In the genomic region with DNA sequence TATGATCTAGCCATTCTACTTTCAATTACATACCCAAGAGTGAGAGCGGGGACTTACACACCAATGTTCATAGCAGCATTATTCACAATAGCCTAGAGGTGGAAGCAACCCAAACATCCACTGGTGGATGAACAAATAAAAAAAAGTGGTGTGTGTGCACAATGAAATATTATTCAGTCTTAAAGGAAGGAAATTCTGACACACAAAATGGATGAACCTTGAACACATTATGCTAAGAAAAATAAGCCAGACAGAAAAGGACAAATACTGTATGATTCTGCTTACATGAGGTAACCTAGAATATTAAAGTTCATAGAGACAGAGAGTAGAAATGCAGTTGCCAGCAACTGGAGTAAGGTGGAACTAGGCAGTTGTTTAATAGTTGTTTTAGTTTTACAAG, we compare ENCODE assay signal across 18 cellular contexts.
"Had no signal": no experiment of that assay in that cellular context is flagged by ENCODE, and none has a peak within 500 bp of the region (broad histone marks: within the 10 kb centered on the region; RNA-seq: fewer than 3 reads in every experiment).

No MANE protein-coding gene starts in this region.

- H3K36me3 Mint-ChIP-seq: natural killer cell had no signal

- FAIRE-seq: TTC549 had no signal

- ATAC-seq: foreskin keratinocyte; heart left ventricle; left lobe of liver; mucosa of descending colon; natural killer cell; psoas muscle; sciatic nerve; stimulated activated naive CD8-positive, alpha-beta T cell treated with anti-CD3 and anti-CD28 coated beads, Interleukin-15, Interleukin-2, amounts not matched to agents 100 U/mL and 50 U/mL, for 24 hours had no signal

- H3K4me3 Mint-ChIP-seq: activated naive CD8-positive, alpha-beta T cell treated with anti-CD3 and anti-CD28 coated beads, Interleukin-2, amount 10 ng/mL, durations not matched to agents 7 days and 5 days; natural killer cell; T-helper 1 cell treated with Interleukin-12 subunit alpha and Interleukin-12 subunit beta and Interleukin-4 antibody, amounts not matched to agents 30 μg/mL and 1 μg/mL, for 36 hours had no signal

- H3K27me3 ChIP-seq: foreskin keratinocyte, heart left ventricle had no signal

- H3K4me3 ChIP-seq: heart left ventricle, mucosa of descending colon, psoas muscle, thoracic aorta had no signal

- H3K4me1 ChIP-seq: foreskin keratinocyte had no signal

- DNase-seq: activated CD4-positive, CD25-positive, alpha-beta regulatory T cell; activated naive CD8-positive, alpha-beta T cell treated with anti-CD3 and anti-CD28 coated beads, Interleukin-2, amount 10 ng/mL, durations not matched to agents 7 days and 5 days; aorta; foreskin keratinocyte; heart left ventricle; islet precursor cell; mucosa of descending colon; natural killer cell; occipital lobe; psoas muscle; SK-N-SH; stimulated activated CD4-positive, alpha-beta T cell treated with anti-CD3 and anti-CD28 coated beads, Interleukin-12 subunit alpha, Interleukin-12 subunit beta, amount 100 ng/mL, for 4 hours; stimulated activated naive CD8-positive, alpha-beta T cell treated with anti-CD3 and anti-CD28 coated beads, Interleukin-15, Interleukin-2, amounts not matched to agents 100 U/mL and 50 U/mL, for 24 hours had no signal

- H3K27me3 Mint-ChIP-seq: activated naive CD8-positive, alpha-beta T cell treated with anti-CD3 and anti-CD28 coated beads, Interleukin-2, amount 10 ng/mL, durations not matched to agents 7 days and 5 days had no signal

- H3K27ac Mint-ChIP-seq: activated naive CD8-positive, alpha-beta T cell treated with anti-CD3 and anti-CD28 coated beads, Interleukin-2, amount 10 ng/mL, durations not matched to agents 7 days and 5 days; T-helper 1 cell treated with Interleukin-12 subunit alpha and Interleukin-12 subunit beta and Interleukin-4 antibody, amounts not matched to agents 30 μg/mL and 1 μg/mL, for 36 hours had no signal

- H3K9me3 ChIP-seq: heart left ventricle, mucosa of descending colon, psoas muscle, SK-N-SH, thoracic aorta had no signal

- H3K9me3 Mint-ChIP-seq: activated naive CD8-positive, alpha-beta T cell treated with anti-CD3 and anti-CD28 coated beads, Interleukin-2, amount 10 ng/mL, durations not matched to agents 7 days and 5 days; natural killer cell; T-helper 1 cell treated with Interleukin-12 subunit alpha and Interleukin-12 subunit beta and Interleukin-4 antibody, amounts not matched to agents 30 μg/mL and 1 μg/mL, for 36 hours had no signal

- H3K27ac ChIP-seq: foreskin keratinocyte, heart left ventricle, psoas muscle, thoracic aorta had no signal
